1 cellular context compared by ENCODE assay signal in the genomic region with DNA sequence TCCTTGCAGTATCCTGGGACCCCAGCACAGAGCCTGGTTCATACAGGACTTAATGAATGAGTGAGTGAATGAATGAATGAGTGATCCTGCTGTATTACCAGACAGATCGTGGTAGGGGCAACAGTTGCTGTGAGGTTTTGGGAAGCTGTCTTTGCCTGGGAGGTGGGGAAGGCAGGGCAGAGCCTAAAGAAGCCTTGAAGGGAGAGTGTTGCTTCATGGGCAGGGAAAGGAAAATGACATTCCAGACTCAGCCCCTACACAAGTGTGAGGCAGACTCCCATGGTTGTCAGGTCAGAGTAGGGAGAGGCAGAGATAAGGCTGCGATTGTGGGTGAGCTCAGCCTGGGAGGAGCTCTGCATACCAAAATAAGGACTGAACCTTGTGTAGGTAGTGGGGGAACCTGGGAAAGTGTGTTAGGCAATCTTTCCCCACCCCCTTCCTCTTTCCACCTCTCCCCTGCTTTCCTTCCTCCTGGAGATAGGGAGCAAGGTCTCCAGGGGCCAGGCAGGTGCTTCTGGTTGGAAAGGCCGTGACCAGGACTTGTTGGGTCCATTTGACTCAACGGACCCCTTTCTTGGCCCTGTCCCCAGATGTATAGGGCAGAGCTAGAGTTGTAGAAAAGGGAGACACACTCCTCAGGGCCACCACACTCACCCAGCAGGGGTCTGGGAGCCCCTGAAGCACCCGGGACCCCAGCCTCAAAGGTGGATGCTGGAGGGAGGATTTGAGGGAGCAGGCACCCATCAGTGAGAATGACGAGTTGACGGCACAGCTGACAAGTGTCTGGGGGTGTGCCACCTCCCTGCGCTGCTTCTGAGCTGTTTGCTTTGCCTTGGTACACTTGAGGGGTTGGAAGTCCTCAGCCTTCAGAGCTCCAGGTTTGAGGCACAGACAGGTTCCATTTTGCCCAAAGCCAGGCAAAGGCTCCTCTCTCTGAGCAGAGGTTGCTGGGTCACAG.
A peak's percentile ranks its signal among the peaks of the same experiment; 100 is the strongest.
TF ChIP-seq lines count a peak whose summit lies in the region.

No MANE protein-coding gene starts in this region.

TF ChIP-seq in HEK293, 187 proteins besides CTCF, POLR2A, EP300 and RAD21 (continued from another document and continues in another):
- TF ChIP-seq, protein P1, sequence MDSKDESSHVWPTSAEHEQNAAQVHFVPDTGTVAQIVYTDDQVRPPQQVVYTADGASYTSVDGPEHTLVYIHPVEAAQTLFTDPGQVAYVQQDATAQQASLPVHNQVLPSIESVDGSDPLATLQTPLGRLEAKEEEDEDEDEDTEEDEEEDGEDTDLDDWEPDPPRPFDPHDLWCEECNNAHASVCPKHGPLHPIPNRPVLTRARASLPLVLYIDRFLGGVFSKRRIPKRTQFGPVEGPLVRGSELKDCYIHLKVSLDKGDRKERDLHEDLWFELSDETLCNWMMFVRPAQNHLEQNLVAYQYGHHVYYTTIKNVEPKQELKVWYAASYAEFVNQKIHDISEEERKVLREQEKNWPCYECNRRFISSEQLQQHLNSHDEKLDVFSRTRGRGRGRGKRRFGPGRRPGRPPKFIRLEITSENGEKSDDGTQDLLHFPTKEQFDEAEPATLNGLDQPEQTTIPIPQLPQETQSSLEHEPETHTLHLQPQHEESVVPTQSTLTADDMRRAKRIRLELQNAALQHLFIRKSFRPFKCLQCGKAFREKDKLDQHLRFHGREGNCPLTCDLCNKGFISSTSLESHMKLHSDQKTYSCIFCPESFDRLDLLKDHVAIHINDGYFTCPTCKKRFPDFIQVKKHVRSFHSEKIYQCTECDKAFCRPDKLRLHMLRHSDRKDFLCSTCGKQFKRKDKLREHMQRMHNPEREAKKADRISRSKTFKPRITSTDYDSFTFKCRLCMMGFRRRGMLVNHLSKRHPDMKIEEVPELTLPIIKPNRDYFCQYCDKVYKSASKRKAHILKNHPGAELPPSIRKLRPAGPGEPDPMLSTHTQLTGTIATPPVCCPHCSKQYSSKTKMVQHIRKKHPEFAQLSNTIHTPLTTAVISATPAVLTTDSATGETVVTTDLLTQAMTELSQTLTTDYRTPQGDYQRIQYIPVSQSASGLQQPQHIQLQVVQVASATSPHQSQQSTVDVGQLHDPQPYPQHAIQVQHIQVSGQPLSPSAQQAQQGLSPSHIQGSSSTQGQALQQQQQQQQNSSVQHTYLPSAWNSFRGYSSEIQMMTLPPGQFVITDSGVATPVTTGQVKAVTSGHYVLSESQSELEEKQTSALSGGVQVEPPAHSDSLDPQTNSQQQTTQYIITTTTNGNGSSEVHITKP (tag by site-specific recombination; IDR thresholded peaks at IDR 0.05): peak; percentile 88
- no peak for TF ChIP-seq ZNF157 (tag by site-specific recombination; IDR thresholded peaks at IDR 0.05)
- TF ChIP-seq, protein P2, sequence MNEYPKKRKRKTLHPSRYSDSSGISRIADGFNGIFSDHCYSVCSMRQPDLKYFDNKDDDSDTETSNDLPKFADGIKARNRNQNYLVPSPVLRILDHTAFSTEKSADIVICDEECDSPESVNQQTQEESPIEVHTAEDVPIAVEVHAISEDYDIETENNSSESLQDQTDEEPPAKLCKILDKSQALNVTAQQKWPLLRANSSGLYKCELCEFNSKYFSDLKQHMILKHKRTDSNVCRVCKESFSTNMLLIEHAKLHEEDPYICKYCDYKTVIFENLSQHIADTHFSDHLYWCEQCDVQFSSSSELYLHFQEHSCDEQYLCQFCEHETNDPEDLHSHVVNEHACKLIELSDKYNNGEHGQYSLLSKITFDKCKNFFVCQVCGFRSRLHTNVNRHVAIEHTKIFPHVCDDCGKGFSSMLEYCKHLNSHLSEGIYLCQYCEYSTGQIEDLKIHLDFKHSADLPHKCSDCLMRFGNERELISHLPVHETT (tag by site-specific recombination; IDR thresholded peaks at IDR 0.05): no peak
- peak; percentile 71 for TF ChIP-seq PRDM1 (tag by site-specific recombination; IDR thresholded peaks at IDR 0.05)
- 0 out of 2 replicates have a peak, but pooled peaks have one; percentile 56 for TF ChIP-seq ZNF24 (tag by site-specific recombination; IDR thresholded peaks at IDR 0.05)
- no peak for TF ChIP-seq KLF1 (tag by site-specific recombination; IDR thresholded peaks at IDR 0.05)
- no peak for TF ChIP-seq KLF10 (tag by site-specific recombination; IDR thresholded peaks at IDR 0.05)
- no peak for TF ChIP-seq ZNF473 (tag by site-specific recombination; IDR thresholded peaks at IDR 0.05)
- TF ChIP-seq ZBTB8A (tag by site-specific recombination; IDR thresholded peaks at IDR 0.05): no peak
- TF ChIP-seq ZBTB20 (tag by site-specific recombination; IDR thresholded peaks at IDR 0.05): peak; percentile 59
- TF ChIP-seq ZNF133 (tag by site-specific recombination; IDR thresholded peaks at IDR 0.05): no peak
- TF ChIP-seq ZNF341 (tag by site-specific recombination; IDR thresholded peaks at IDR 0.05; ENCODE audit: low read depth): peak; percentile 45
- no peak for TF ChIP-seq ZNF138 (tag by site-specific recombination; IDR thresholded peaks at IDR 0.05; ENCODE audit: borderline replicate concordance)
- TF ChIP-seq, protein P3, sequence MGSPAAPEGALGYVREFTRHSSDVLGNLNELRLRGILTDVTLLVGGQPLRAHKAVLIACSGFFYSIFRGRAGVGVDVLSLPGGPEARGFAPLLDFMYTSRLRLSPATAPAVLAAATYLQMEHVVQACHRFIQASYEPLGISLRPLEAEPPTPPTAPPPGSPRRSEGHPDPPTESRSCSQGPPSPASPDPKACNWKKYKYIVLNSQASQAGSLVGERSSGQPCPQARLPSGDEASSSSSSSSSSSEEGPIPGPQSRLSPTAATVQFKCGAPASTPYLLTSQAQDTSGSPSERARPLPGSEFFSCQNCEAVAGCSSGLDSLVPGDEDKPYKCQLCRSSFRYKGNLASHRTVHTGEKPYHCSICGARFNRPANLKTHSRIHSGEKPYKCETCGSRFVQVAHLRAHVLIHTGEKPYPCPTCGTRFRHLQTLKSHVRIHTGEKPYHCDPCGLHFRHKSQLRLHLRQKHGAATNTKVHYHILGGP (tag by site-specific recombination; IDR thresholded peaks at IDR 0.05): no peak
- no peak for TF ChIP-seq TCF7L2 (IDR thresholded peaks at IDR 0.05; ENCODE audit: borderline replicate concordance, low read depth, low read length)
- TF ChIP-seq ZNF169 (tag by site-specific recombination; IDR thresholded peaks at IDR 0.05): no peak
- no peak for TF ChIP-seq SP3 (tag by site-specific recombination; IDR thresholded peaks at IDR 0.05)
- TF ChIP-seq, protein P4, sequence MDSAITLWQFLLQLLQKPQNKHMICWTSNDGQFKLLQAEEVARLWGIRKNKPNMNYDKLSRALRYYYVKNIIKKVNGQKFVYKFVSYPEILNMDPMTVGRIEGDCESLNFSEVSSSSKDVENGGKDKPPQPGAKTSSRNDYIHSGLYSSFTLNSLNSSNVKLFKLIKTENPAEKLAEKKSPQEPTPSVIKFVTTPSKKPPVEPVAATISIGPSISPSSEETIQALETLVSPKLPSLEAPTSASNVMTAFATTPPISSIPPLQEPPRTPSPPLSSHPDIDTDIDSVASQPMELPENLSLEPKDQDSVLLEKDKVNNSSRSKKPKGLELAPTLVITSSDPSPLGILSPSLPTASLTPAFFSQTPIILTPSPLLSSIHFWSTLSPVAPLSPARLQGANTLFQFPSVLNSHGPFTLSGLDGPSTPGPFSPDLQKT (IDR thresholded peaks at IDR 0.05; ENCODE audit: borderline replicate concordance, low read depth, low read length): no peak
- TF ChIP-seq ZNF501 (tag by site-specific recombination; IDR thresholded peaks at IDR 0.05): no peak
- TF ChIP-seq, protein P5, sequence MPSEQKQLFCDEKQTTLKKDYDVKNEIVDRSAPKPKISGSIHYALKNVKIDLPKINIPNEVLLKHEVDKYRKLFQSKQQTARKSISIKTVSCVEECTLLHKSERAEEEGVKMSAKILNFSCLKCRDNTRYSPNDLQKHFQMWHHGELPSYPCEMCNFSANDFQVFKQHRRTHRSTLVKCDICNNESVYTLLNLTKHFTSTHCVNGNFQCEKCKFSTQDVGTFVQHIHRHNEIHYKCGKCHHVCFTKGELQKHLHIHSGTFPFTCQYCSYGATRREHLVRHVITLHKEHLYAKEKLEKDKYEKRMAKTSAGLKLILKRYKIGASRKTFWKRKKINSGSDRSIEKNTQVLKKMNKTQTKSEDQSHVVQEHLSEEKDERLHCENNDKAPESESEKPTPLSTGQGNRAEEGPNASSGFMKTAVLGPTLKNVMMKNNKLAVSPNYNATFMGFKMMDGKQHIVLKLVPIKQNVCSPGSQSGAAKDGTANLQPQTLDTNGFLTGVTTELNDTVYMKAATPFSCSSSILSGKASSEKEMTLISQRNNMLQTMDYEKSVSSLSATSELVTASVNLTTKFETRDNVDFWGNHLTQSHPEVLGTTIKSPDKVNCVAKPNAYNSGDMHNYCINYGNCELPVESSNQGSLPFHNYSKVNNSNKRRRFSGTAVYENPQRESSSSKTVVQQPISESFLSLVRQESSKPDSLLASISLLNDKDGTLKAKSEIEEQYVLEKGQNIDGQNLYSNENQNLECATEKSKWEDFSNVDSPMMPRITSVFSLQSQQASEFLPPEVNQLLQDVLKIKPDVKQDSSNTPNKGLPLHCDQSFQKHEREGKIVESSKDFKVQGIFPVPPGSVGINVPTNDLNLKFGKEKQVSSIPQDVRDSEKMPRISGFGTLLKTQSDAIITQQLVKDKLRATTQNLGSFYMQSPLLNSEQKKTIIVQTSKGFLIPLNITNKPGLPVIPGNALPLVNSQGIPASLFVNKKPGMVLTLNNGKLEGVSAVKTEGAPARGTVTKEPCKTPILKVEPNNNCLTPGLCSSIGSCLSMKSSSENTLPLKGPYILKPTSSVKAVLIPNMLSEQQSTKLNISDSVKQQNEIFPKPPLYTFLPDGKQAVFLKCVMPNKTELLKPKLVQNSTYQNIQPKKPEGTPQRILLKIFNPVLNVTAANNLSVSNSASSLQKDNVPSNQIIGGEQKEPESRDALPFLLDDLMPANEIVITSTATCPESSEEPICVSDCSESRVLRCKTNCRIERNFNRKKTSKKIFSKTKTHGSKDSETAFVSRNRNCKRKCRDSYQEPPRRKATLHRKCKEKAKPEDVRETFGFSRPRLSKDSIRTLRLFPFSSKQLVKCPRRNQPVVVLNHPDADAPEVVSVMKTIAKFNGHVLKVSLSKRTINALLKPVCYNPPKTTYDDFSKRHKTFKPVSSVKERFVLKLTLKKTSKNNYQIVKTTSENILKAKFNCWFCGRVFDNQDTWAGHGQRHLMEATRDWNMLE (tag by site-specific recombination; conservative IDR thresholded peaks at IDR 0.05; ENCODE audit: low read depth): no peak
- TF ChIP-seq, protein P6, sequence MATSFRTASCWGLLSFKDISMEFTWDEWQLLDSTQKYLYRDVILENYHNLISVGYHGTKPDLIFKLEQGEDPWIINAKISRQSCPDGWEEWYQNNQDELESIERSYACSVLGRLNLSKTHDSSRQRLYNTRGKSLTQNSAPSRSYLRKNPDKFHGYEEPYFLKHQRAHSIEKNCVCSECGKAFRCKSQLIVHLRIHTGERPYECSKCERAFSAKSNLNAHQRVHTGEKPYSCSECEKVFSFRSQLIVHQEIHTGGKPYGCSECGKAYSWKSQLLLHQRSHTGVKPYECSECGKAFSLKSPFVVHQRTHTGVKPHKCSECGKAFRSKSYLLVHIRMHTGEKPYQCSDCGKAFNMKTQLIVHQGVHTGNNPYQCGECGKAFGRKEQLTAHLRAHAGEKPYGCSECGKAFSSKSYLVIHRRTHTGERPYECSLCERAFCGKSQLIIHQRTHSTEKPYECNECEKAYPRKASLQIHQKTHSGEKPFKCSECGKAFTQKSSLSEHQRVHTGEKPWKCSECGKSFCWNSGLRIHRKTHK (tag by site-specific recombination; IDR thresholded peaks at IDR 0.05): no peak
- peak; percentile 40; the same call in 1 of the 2 replicates for TF ChIP-seq EGR2 (tag by site-specific recombination; IDR thresholded peaks at IDR 0.05; ENCODE audit: low read depth)
- no peak for TF ChIP-seq ZSCAN30 (tag by site-specific recombination; IDR thresholded peaks at IDR 0.05)
- TF ChIP-seq ZBTB7A (tag by site-specific recombination; IDR thresholded peaks at IDR 0.05; ENCODE audit: low read depth): no peak
- TF ChIP-seq, protein P7, sequence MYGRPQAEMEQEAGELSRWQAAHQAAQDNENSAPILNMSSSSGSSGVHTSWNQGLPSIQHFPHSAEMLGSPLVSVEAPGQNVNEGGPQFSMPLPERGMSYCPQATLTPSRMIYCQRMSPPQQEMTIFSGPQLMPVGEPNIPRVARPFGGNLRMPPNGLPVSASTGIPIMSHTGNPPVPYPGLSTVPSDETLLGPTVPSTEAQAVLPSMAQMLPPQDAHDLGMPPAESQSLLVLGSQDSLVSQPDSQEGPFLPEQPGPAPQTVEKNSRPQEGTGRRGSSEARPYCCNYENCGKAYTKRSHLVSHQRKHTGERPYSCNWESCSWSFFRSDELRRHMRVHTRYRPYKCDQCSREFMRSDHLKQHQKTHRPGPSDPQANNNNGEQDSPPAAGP (tag by site-specific recombination; IDR thresholded peaks at IDR 0.05): peak; percentile 75; the same call in 1 of the 2 replicates
- TF ChIP-seq KLF8 (tag by site-specific recombination; IDR thresholded peaks at IDR 0.05): no peak
- no peak for TF ChIP-seq ZBTB17 (tag by site-specific recombination; IDR thresholded peaks at IDR 0.05)
- TF ChIP-seq ZNF658 (tag by site-specific recombination; IDR thresholded peaks at IDR 0.05): no peak
- TF ChIP-seq ZNF677 (tag by site-specific recombination; IDR thresholded peaks at IDR 0.05): no peak
- TF ChIP-seq ZFP41 (tag by site-specific recombination; IDR thresholded peaks at IDR 0.05; ENCODE audit: borderline replicate concordance): no peak
- no peak for TF ChIP-seq ZNF768 (tag by site-specific recombination; IDR thresholded peaks at IDR 0.05)
- TF ChIP-seq, protein P8, sequence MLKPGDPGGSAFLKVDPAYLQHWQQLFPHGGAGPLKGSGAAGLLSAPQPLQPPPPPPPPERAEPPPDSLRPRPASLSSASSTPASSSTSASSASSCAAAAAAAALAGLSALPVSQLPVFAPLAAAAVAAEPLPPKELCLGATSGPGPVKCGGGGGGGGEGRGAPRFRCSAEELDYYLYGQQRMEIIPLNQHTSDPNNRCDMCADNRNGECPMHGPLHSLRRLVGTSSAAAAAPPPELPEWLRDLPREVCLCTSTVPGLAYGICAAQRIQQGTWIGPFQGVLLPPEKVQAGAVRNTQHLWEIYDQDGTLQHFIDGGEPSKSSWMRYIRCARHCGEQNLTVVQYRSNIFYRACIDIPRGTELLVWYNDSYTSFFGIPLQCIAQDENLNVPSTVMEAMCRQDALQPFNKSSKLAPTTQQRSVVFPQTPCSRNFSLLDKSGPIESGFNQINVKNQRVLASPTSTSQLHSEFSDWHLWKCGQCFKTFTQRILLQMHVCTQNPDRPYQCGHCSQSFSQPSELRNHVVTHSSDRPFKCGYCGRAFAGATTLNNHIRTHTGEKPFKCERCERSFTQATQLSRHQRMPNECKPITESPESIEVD (tag by site-specific recombination; IDR thresholded peaks at IDR 0.05): no peak
- TF ChIP-seq ZFP37 (tag by site-specific recombination; IDR thresholded peaks at IDR 0.05): no peak
- TF ChIP-seq ZNF600 (tag by site-specific recombination; IDR thresholded peaks at IDR 0.05): peak; percentile 43; the same call in 1 of the 2 replicates
- TF ChIP-seq KLF9 (tag by site-specific recombination; IDR thresholded peaks at IDR 0.05; ENCODE audit: low read depth): no peak
- no peak for TF ChIP-seq ZNF366 (tag by site-specific recombination; conservative IDR thresholded peaks at IDR 0.05)
- TF ChIP-seq, protein P9, sequence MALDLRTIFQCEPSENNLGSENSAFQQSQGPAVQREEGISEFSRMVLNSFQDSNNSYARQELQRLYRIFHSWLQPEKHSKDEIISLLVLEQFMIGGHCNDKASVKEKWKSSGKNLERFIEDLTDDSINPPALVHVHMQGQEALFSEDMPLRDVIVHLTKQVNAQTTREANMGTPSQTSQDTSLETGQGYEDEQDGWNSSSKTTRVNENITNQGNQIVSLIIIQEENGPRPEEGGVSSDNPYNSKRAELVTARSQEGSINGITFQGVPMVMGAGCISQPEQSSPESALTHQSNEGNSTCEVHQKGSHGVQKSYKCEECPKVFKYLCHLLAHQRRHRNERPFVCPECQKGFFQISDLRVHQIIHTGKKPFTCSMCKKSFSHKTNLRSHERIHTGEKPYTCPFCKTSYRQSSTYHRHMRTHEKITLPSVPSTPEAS (tag by site-specific recombination; IDR thresholded peaks at IDR 0.05): no peak
- peak; percentile 44 for TF ChIP-seq ZFHX2 (tag by site-specific recombination; conservative IDR thresholded peaks at IDR 0.05)
- no peak for TF ChIP-seq ZNF747 (tag by site-specific recombination; IDR thresholded peaks at IDR 0.05)
- TF ChIP-seq ZNF558 (tag by site-specific recombination; IDR thresholded peaks at IDR 0.05): no peak
